In genomic region chr5:96573513-96573894, GRCh38 we compare ENCODE assay signal across 17 cellular contexts.
DNase-seq lines count a peak whose midpoint lies in the region; ATAC-seq, FAIRE-seq and TF ChIP-seq lines count a peak whose summit lies in the region.
"Had no signal": no experiment of that assay in that cellular context is flagged by ENCODE, and none has a peak within 500 bp of the region (broad histone marks: within the 10 kb centered on the region; RNA-seq: fewer than 3 reads in every experiment).

No MANE protein-coding gene starts in this region.

- TF ChIP-seq CTCF in HepG2 (CRISPR knock-in tag; IDR thresholded peaks at IDR 0.05) (no peak), right lobe of liver (IDR thresholded peaks at IDR 0.05) (no peak), PC-9 (conservative IDR thresholded peaks at IDR 0.05) (no peak), endothelial cell of umbilical vein (IDR thresholded peaks at IDR 0.05; ENCODE audit: extremely low read depth in 1 of 2, insufficient read depth in 1 of 2, low read depth in 1 of 2, low read length in 2 of 2) (no peak), chondrocyte (IDR thresholded peaks at IDR 0.05) (no peak)

- H3K9me2 ChIP-seq in PC-9 (ENCODE audit: insufficient read depth) = no peaks in the 10 kb centered on the region

- peaks cover 11% of the 10 kb centered on the region; the same call in 1 of the 2 replicates for H3F3A ChIP-seq in PC-9 (ENCODE audit: insufficient read depth, low read depth)

- H3K9me3 ChIP-seq in HepG2 (ENCODE audit: low read length) (no peaks in the 10 kb centered on the region), right lobe of liver (no peaks in the 10 kb centered on the region), PC-9 (ENCODE audit: insufficient read depth, low read depth) (0 out of 2 replicates have a peak, but pooled peaks cover 2% of the 10 kb centered on the region), endothelial cell of umbilical vein (replicated peaks; ENCODE audit: control insufficient read depth, insufficient read depth, low read length) (no peaks in the 10 kb centered on the region)
- H3K9me3 ChIP-seq: HAP-1 had no signal

- H3K36me3 ChIP-seq in HepG2 (replicated peaks in 1 of 2; ENCODE audit: control insufficient read depth in 1 of 2, insufficient read depth in 2 of 2, low read length in 2 of 2) = no peaks in the 10 kb centered on the region
- no peaks in the 10 kb centered on the region for H3K36me3 ChIP-seq in right lobe of liver
- H3K36me3 ChIP-seq in PC-9 (ENCODE audit: low read depth) = no peaks in the 10 kb centered on the region
- H3K36me3 ChIP-seq in endothelial cell of umbilical vein (ENCODE audit: control insufficient read depth in 2 of 2, extremely low read depth in 1 of 2, insufficient read depth in 2 of 2, low read length in 2 of 2) = no peaks in the 10 kb centered on the region
- H3K36me3 ChIP-seq: HAP-1 had no signal

- no peak overlapping the region for H3K27ac Mint-ChIP-seq in chondrocyte (ENCODE audit: unreplicated experiment)
- H3K27ac Mint-ChIP-seq: CD14-positive monocyte; CD8-positive, alpha-beta T cell had no signal

- no peaks in the 10 kb centered on the region for H3K27me3 Mint-ChIP-seq in chondrocyte (ENCODE audit: low read depth)

- intact Hi-C loops in HepG2 (cut with micrococcal nuclease; ENCODE audit: unreplicated experiment) (no loop called here), right lobe of liver (cut with DNase I) (no loop called here), PC-9 (cut with micrococcal nuclease; ENCODE audit: unreplicated experiment) (no loop called here), endothelial cell of umbilical vein (cut with micrococcal nuclease) (loop anchor here (1.0 kb wide), 1 partner anchor 28 kb away; no protein-coding TSS in a partner anchor)

- in situ Hi-C loops in HepG2 (cut with HindIII; ENCODE audit: extremely low pct_ligation_motif_present, low pct_unique_long_range_greater_than_20kb) = no loop called here

- FAIRE-seq in HepG2 (lab: Jason Lieb, UNC) (no peak), endothelial cell of umbilical vein (lab: Jason Lieb, UNC) (no peak)
- FAIRE-seq: D721Med, GM12892, GM19239, H1 had no signal

- DNase-seq in HepG2 (ENCODE audit: low spot score) (no peak), right lobe of liver (no peak), PC-9 (no peak), endothelial cell of umbilical vein (ENCODE audit: low read depth, low spot score) (peak; percentile 1), substantia nigra (lab: John Stamatoyannopoulos, UW) (no peak), GM19238 (ENCODE audit: insufficient read length, low spot score) (no peak), chondrocyte (ENCODE audit: low spot score) (no peak)
- DNase-seq: CD8-positive, alpha-beta T cell; COR-L47; DND-41; GDM1 had no signal

- CTCF ChIA-PET in HepG2 (lab: Yijun Ruan, JAX; ENCODE audit: low intra/inter-chr PET ratio, low total read pairs) = no interaction called here
- CTCF ChIA-PET in PC-9 (lab: Charles Lee) = no interaction called here
- CTCF ChIA-PET in endothelial cell of umbilical vein (lab: Charles Lee) = interaction anchor here (0.9 to 1.5 kb wide), 10 partner anchors 8 to 228 kb away, joined by 3 to 14 read pairs (median 7); no protein-coding TSS in a partner anchor

- no peak for ATAC-seq in HepG2
- ATAC-seq in right lobe of liver = no peak
- ATAC-seq: CD8-positive, alpha-beta T cell had no signal

- POLR2A ChIA-PET in HepG2 (lab: Yijun Ruan, JAX) = no interaction called here
- POLR2A ChIA-PET in PC-9 (lab: Charles Lee; ENCODE audit: unreplicated experiment) = no interaction called here
- POLR2A ChIA-PET in endothelial cell of umbilical vein (lab: Charles Lee) = interaction anchor here (1.4 to 2.1 kb wide), 2 partner anchors 12 to 14 kb away, joined by 3 to 12 read pairs; no protein-coding TSS in a partner anchor

- TF ChIP-seq EP300 in HepG2 (IDR thresholded peaks at IDR 0.05; ENCODE audit: low read depth in 2 of 2, low read length in 2 of 2) = no peak
- no peak for TF ChIP-seq EP300 in HepG2 (CRISPR knock-in tag; IDR thresholded peaks at IDR 0.05; ENCODE audit: borderline replicate concordance)

- H3K4me2 ChIP-seq in HepG2 (ENCODE audit: low read depth, low read length) = no peak overlapping the region
- H3K4me2 ChIP-seq in PC-9 = no peak overlapping the region
- H3K4me2 ChIP-seq in endothelial cell of umbilical vein (ENCODE audit: insufficient read depth, low read length) = no peak overlapping the region

- TF ChIP-seq POLR2A in HepG2 (IDR thresholded peaks at IDR 0.05; ENCODE audit: insufficient read depth in 1 of 2, low read depth in 2 of 2, low read length in 2 of 2) (no peak), right lobe of liver (IDR thresholded peaks at IDR 0.05) (no peak), endothelial cell of umbilical vein (IDR thresholded peaks at IDR 0.05; ENCODE audit: low read depth, low read length) (no peak)

- no peaks in the 10 kb centered on the region for H3K36me3 Mint-ChIP-seq in chondrocyte (ENCODE audit: low read depth)
- H3K36me3 Mint-ChIP-seq: CD14-positive monocyte; CD8-positive, alpha-beta T cell had no signal

- no peaks in the 10 kb centered on the region for H3K27me3 ChIP-seq in HepG2 (ENCODE audit: control insufficient read depth in 1 of 2, insufficient read depth in 2 of 2, low read length in 2 of 2)
- no peaks in the 10 kb centered on the region for H3K27me3 ChIP-seq in right lobe of liver
- no peaks in the 10 kb centered on the region for H3K27me3 ChIP-seq in PC-9 (ENCODE audit: insufficient read depth, low read depth)
- no peaks in the 10 kb centered on the region for H3K27me3 ChIP-seq in endothelial cell of umbilical vein (ENCODE audit: control insufficient read depth in 2 of 2, insufficient read depth in 2 of 2, low read length in 2 of 2)

- BruUV-seq in HepG2 (replicated peaks; lab: Mats Ljungman, UMichigan) (no TSS peak), PC-9 (replicated peaks; lab: Mats Ljungman, UMichigan) (no TSS peak), endothelial cell of umbilical vein (replicated peaks; lab: Mats Ljungman, UMichigan) (TSS peak; percentile 69)

- H3K4me1 ChIP-seq in HepG2 (ENCODE audit: insufficient read depth, low read length) (no peaks in the 10 kb centered on the region), right lobe of liver (no peaks in the 10 kb centered on the region), PC-9 (replicated peaks; ENCODE audit: insufficient read depth) (peaks cover 11% of the 10 kb centered on the region), endothelial cell of umbilical vein (ENCODE audit: control insufficient read depth, extremely low read depth, insufficient read depth, low read length) (peaks cover 44% of the 10 kb centered on the region)
- H3K4me1 ChIP-seq: HAP-1 had no signal

- no peak overlapping the region for H3K27ac ChIP-seq in HepG2 (ENCODE audit: extremely low read length, insufficient read depth, low read length)
- H3K27ac ChIP-seq in right lobe of liver = no peak overlapping the region
- H3K27ac ChIP-seq in PC-9 = peak overlapping the region; percentile 61
- peak overlapping the region; percentile 69 for H3K27ac ChIP-seq in endothelial cell of umbilical vein (ENCODE audit: insufficient read depth, low read depth, low read length)
- H3K27ac ChIP-seq in substantia nigra (ENCODE audit: low read depth, low read length, poor library complexity, severe bottlenecking) = no peak overlapping the region

- peaks cover 10% of the 10 kb centered on the region for H3K4me1 Mint-ChIP-seq in chondrocyte (ENCODE audit: low read depth)
- H3K4me1 Mint-ChIP-seq: CD14-positive monocyte had no signal

- no peaks in the 10 kb centered on the region for H3K9me3 Mint-ChIP-seq in chondrocyte (ENCODE audit: low read depth)
- H3K9me3 Mint-ChIP-seq: CD14-positive monocyte; CD8-positive, alpha-beta T cell had no signal

- H4K20me1 ChIP-seq in HepG2 (ENCODE audit: insufficient read depth, low read length) (no peaks in the 10 kb centered on the region; the same call in 1 of the 2 replicates), PC-9 (ENCODE audit: insufficient read depth) (no peaks in the 10 kb centered on the region), endothelial cell of umbilical vein (replicated peaks; ENCODE audit: control insufficient read depth, extremely low read depth, insufficient read depth, low read length) (no peaks in the 10 kb centered on the region)

- H3K9me1 ChIP-seq in endothelial cell of umbilical vein (replicated peaks; ENCODE audit: control insufficient read depth, extremely low read depth, insufficient read depth, low read length) = no peaks in the 10 kb centered on the region

- no peak overlapping the region for H3K4me3 Mint-ChIP-seq in chondrocyte (ENCODE audit: unreplicated experiment)
- H3K4me3 Mint-ChIP-seq: CD14-positive monocyte; CD8-positive, alpha-beta T cell had no signal

- no peak overlapping the region for H3K4me3 ChIP-seq in HepG2 (replicated peaks in 1 of 3; ENCODE audit: insufficient read depth in 1 of 3, low read depth in 2 of 3, low read length in 3 of 3)
- no peak overlapping the region for H3K4me3 ChIP-seq in right lobe of liver
- no peak overlapping the region for H3K4me3 ChIP-seq in PC-9
- H3K4me3 ChIP-seq in endothelial cell of umbilical vein (replicated peaks in 1 of 3; ENCODE audit: insufficient read depth in 1 of 3, low read depth in 1 of 3, low read length in 3 of 3) = no peak overlapping the region
- H3K4me3 ChIP-seq: HAP-1 had no signal

- dilution Hi-C loops in endothelial cell of umbilical vein (cut with MboI; ENCODE audit: extremely low pct_ligation_motif_present, low sequenced_read_pairs) = no loop called here

- H3K9ac ChIP-seq in HepG2 (ENCODE audit: insufficient read depth, low read depth, low read length) (no peak overlapping the region), endothelial cell of umbilical vein (replicated peaks; ENCODE audit: extremely low read depth, insufficient read depth, low read length) (peak overlapping the region; percentile 21)

- H3K79me2 ChIP-seq in HepG2 (ENCODE audit: insufficient read depth, low read length) (no peaks in the 10 kb centered on the region), PC-9 (ENCODE audit: low read depth) (no peaks in the 10 kb centered on the region), endothelial cell of umbilical vein (ENCODE audit: control insufficient read depth, insufficient read depth, low read length) (no peaks in the 10 kb centered on the region)

- no peak for TF ChIP-seq RAD21 in HepG2 (CRISPR knock-in tag; IDR thresholded peaks at IDR 0.05)

- no peak overlapping the region for H2AFZ ChIP-seq in HepG2 (ENCODE audit: low read length)
- no peak overlapping the region for H2AFZ ChIP-seq in PC-9
- H2AFZ ChIP-seq in endothelial cell of umbilical vein (ENCODE audit: low read depth, low read length) = no peak overlapping the region

TF ChIP-seq in HepG2, 621 proteins besides CTCF, POLR2A, EP300 and RAD21 (continues in another document):
- TF ChIP-seq MAFF (IDR thresholded peaks at IDR 0.05; ENCODE audit: low read depth, low read length) (0 out of 2 replicates have a peak, but pooled peaks have one; percentile 30), MAFK (conservative IDR thresholded peaks at IDR 0.05 in 1 of 2, IDR thresholded peaks at IDR 0.05 in 1 of 2; ENCODE audit: low read length in 2 of 2) (peak; percentile 37 to 66; a peak in 3 of 4 replicates)

TF ChIP-seq in endothelial cell of umbilical vein, 7 proteins besides CTCF, POLR2A, EP300 and RAD21 (continues in another document):
- no peak for TF ChIP-seq POLR2AphosphoS5 (IDR thresholded peaks at IDR 0.05; ENCODE audit: insufficient read depth, low read depth, low read length)
- TF ChIP-seq MAX (IDR thresholded peaks at IDR 0.05; ENCODE audit: insufficient read depth, insufficient read length) = no peak

Comparison
In these comparisons a context has a peak if more than half of its experiments do, and no peak if none do; other contexts are left out.
1. H3K27ac ChIP-seq: peak in PC-9 (single experiment) and endothelial cell of umbilical vein (single experiment); none in HepG2 (single experiment), right lobe of liver (0 of 3) and substantia nigra (single experiment).